16 cellular contexts compared by ENCODE assay signal in genomic region chr4:10075158-10075863, GRCh38. TPM values are rescaled to one million over a fixed set of nuclear protein-coding genes. Genes with fewer than 3 reads are reported as not detected.
A peak's percentile ranks its signal among the peaks of the same experiment; 100 is the strongest.
DNase-seq lines count a peak whose midpoint lies in the region; ATAC-seq, FAIRE-seq and TF ChIP-seq lines count a peak whose summit lies in the region.
"Had no signal": no experiment of that assay in that cellular context is flagged by ENCODE, and none has a peak within 500 bp of the region (broad histone marks: within the 10 kb centered on the region; RNA-seq: fewer than 3 reads in every experiment).

No MANE protein-coding gene starts in this region.

- peaks cover 67% of the 10 kb centered on the region for H3K36me3 Mint-ChIP-seq in activated CD4-positive, alpha-beta T cell treated with anti-CD3 and anti-CD28 coated beads for 36 hours (ENCODE audit: low read depth)
- H3K36me3 Mint-ChIP-seq in WTC11, result peaks cover 69% of the 10 kb centered on the region

- WGBS in sigmoid colon, 2 donors, result 85 to 91% methylated on average over 20 of the region's 20 CpGs

- CTCF ChIA-PET in activated CD4-positive, alpha-beta T cell treated with anti-CD3 and anti-CD28 coated beads for 36 hours (lab: Charles Lee), result no interaction called here
- CTCF ChIA-PET in WTC11 (lab: Charles Lee), result no interaction called here

- H3K9me3 Mint-ChIP-seq in activated CD4-positive, alpha-beta T cell treated with anti-CD3 and anti-CD28 coated beads for 36 hours (ENCODE audit: low read depth), result no peaks in the 10 kb centered on the region
- H3K9me3 Mint-ChIP-seq in WTC11, result no peaks in the 10 kb centered on the region
- H3K9me3 Mint-ChIP-seq: stimulated activated memory B cell treated with anti-CD40 and anti-IgM and Interleukin-4, amounts not matched to agents 10 μg/mL and 1 μg/mL and 100 μg/mL, for 72 hours had no signal

- H3K27ac ChIP-seq in kidney (ENCODE audit: low read depth in 2 of 2, low read length in 2 of 2) (no peak overlapping the region), sigmoid colon (peak overlapping the region in 3 of 4 donors; percentile 22 to 49 (median 42)), lower lobe of right lung (no peak overlapping the region)
- H3K27ac ChIP-seq: prostate gland, SK-N-MC had no signal

- H3K9ac ChIP-seq in kidney (ENCODE audit: low read length in 2 of 2), result no peak overlapping the region

- H3K27me3 ChIP-seq in sigmoid colon (no peaks in the 10 kb centered on the region), lower lobe of right lung (ENCODE audit: low read depth) (no peaks in the 10 kb centered on the region)

- no peak for TF ChIP-seq EP300 in sigmoid colon (IDR thresholded peaks at IDR 0.05)

- no peak overlapping the region for H3K4me3 Mint-ChIP-seq in activated CD4-positive, alpha-beta T cell treated with anti-CD3 and anti-CD28 coated beads for 36 hours
- no peak overlapping the region for H3K4me3 Mint-ChIP-seq in WTC11
- H3K4me3 Mint-ChIP-seq: stimulated activated memory B cell treated with anti-CD40 and anti-IgM and Interleukin-4, amounts not matched to agents 10 μg/mL and 1 μg/mL and 100 μg/mL, for 72 hours had no signal

- no peak for FAIRE-seq in kidney (lab: Jason Lieb, UNC)
- FAIRE-seq: GM18507 had no signal

- TF ChIP-seq CTCF in WTC11 (IDR thresholded peaks at IDR 0.05), result no peak
- no peak for TF ChIP-seq CTCF in kidney (IDR thresholded peaks at IDR 0.05; ENCODE audit: borderline replicate concordance, extremely low read depth, insufficient read depth)
- no peak for TF ChIP-seq CTCF in sigmoid colon (IDR thresholded peaks at IDR 0.05)
- no peak for TF ChIP-seq CTCF in lower lobe of right lung (IDR thresholded peaks at IDR 0.05)

- POLR2A ChIA-PET in activated CD4-positive, alpha-beta T cell treated with anti-CD3 and anti-CD28 coated beads for 36 hours (lab: Charles Lee), result no interaction called here
- POLR2A ChIA-PET in WTC11 (lab: Charles Lee), result no interaction called here

- peaks cover 54 to 66% of the 10 kb centered on the region in 2 donors for H3K36me3 ChIP-seq in kidney (ENCODE audit: control insufficient read depth in 1 of 2, insufficient read depth in 2 of 2, low read length in 2 of 2)
- peaks cover 49 to 77% (median 64%) of the 10 kb centered on the region in 4 donors for H3K36me3 ChIP-seq in sigmoid colon
- H3K36me3 ChIP-seq in lower lobe of right lung, result peaks cover 79% of the 10 kb centered on the region

- H3K4me1 ChIP-seq in kidney (ENCODE audit: control insufficient read depth in 1 of 2, insufficient read depth in 1 of 2, low read depth in 1 of 2, low read length in 2 of 2) (no peaks in the 10 kb centered on the region), sigmoid colon (peaks cover 0 to 20% (median 4%) of the 10 kb centered on the region in 4 donors), lower lobe of right lung (peaks cover 17% of the 10 kb centered on the region)
- H3K4me1 ChIP-seq: prostate gland had no signal

- no peaks in the 10 kb centered on the region for H3K27me3 Mint-ChIP-seq in activated CD4-positive, alpha-beta T cell treated with anti-CD3 and anti-CD28 coated beads for 36 hours
- H3K27me3 Mint-ChIP-seq in WTC11 (ENCODE audit: low read depth), result no peaks in the 10 kb centered on the region
- H3K27me3 Mint-ChIP-seq: stimulated activated memory B cell treated with anti-CD40 and anti-IgM and Interleukin-4, amounts not matched to agents 10 μg/mL and 1 μg/mL and 100 μg/mL, for 72 hours had no signal

- H3K27ac Mint-ChIP-seq in activated CD4-positive, alpha-beta T cell treated with anti-CD3 and anti-CD28 coated beads for 36 hours, result peak overlapping the region; percentile 35
- H3K27ac Mint-ChIP-seq in WTC11, result peak overlapping the region; percentile 27; the same call in 1 of the 2 replicates

- H3K4me1 Mint-ChIP-seq in activated CD4-positive, alpha-beta T cell treated with anti-CD3 and anti-CD28 coated beads for 36 hours, result peaks cover 7% of the 10 kb centered on the region
- H3K4me1 Mint-ChIP-seq in WTC11, result no peaks in the 10 kb centered on the region

- intact Hi-C loops in activated CD4-positive, alpha-beta T cell treated with anti-CD3 and anti-CD28 coated beads for 36 hours (cut with DNase I, micrococcal nuclease), result no loop called here
- intact Hi-C loops in kidney (cut with DNase I), result no loop called here
- intact Hi-C loops in sigmoid colon (cut with DNase I), result no loop called here
- intact Hi-C loops in lower lobe of right lung (cut with DNase I), result no loop called here

- H3K9me3 ChIP-seq in kidney (ENCODE audit: control insufficient read depth in 1 of 2, low read length in 2 of 2) (no peaks in the 10 kb centered on the region), sigmoid colon (no peaks in the 10 kb centered on the region), lower lobe of right lung (no peaks in the 10 kb centered on the region)
- H3K9me3 ChIP-seq: prostate gland had no signal

- no peak overlapping the region for H3K4me3 ChIP-seq in kidney (ENCODE audit: low read length in 2 of 2)
- H3K4me3 ChIP-seq in sigmoid colon, result no peak overlapping the region
- H3K4me3 ChIP-seq in lower lobe of right lung, result no peak overlapping the region
- H3K4me3 ChIP-seq: prostate gland, SK-N-MC had no signal

- in situ Hi-C loops in G401 (cut with HindIII; ENCODE audit: low sequenced_read_pairs), result no loop called here

- TF ChIP-seq POLR2A in sigmoid colon (IDR thresholded peaks at IDR 0.05), result no peak

- no peak for DNase-seq in activated CD4-positive, alpha-beta T cell treated with anti-CD3 and anti-CD28 coated beads for 36 hours
- no peak for DNase-seq in activated CD4-positive, alpha-beta T cell treated with anti-CD3 and anti-CD28 coated beads for 1 hour
- DNase-seq in WTC11 (ENCODE audit: low spot score) (peak; percentile 4), kidney (peak; percentile 41), sigmoid colon (peak; percentile 63), lower lobe of right lung (no peak), G401 (ENCODE audit: low spot score) (no peak)
- DNase-seq: activated CD4-positive, alpha-beta T cell treated with anti-CD3 and anti-CD28 coated beads, Interleukin-2, amount 50 U/mL, for 48 hours; DMS79 treated with DMSO at 0.1 percent for 48 hours; NCI-H1417 treated with DMSO at 0.1 percent for 48 hours; T-helper 9 cell had no signal

- ATAC-seq in activated CD4-positive, alpha-beta T cell treated with anti-CD3 and anti-CD28 coated beads for 36 hours, result no peak
- ATAC-seq in WTC11 (no peak), GM21717 (IDR thresholded peaks at IDR 0.05; ENCODE audit: unreplicated experiment) (no peak), lower lobe of right lung (no peak)
- ATAC-seq: stimulated activated memory B cell treated with anti-CD40 and anti-IgM and Interleukin-4, amounts not matched to agents 10 μg/mL and 1 μg/mL and 100 μg/mL, for 72 hours had no signal

TF ChIP-seq in WTC11, 78 proteins besides CTCF, POLR2A, EP300 and RAD21:
- TF ChIP-seq PREB (CRISPR knock-in tag; IDR thresholded peaks at IDR 0.05; ENCODE audit: borderline replicate concordance), result no peak
- TF ChIP-seq SOX15 (CRISPR knock-in tag; IDR thresholded peaks at IDR 0.05), result no peak
- no peak for TF ChIP-seq NFE2L1 (CRISPR knock-in tag; IDR thresholded peaks at IDR 0.05)
- no peak for TF ChIP-seq AR (CRISPR knock-in tag; IDR thresholded peaks at IDR 0.05)

RNA-seq across cellular contexts. Expression of gene WDR1, which starts 41.3 kb away (rescaled TPM):
- total RNA-seq in activated CD4-positive, alpha-beta T cell treated with anti-CD3 and anti-CD28 coated beads for 36 hours, result 100 to 1,000 TPM; 308 to 354 TPM
- total RNA-seq in WTC11 (2021) (288 to 306 TPM (median 288 TPM) in 3 replicates), kidney (313 TPM), sigmoid colon (100 to 1,000 TPM; 171 to 267 (median 238) TPM), lower lobe of right lung (233 TPM)
- polyA plus RNA-seq in kidney (ENCODE audit: insufficient read depth, low read depth, low replicate concordance) (176 TPM), sigmoid colon (100 to 1,000 TPM; 200 to 267 (median 247) TPM)
- 300 and 383 TPM in 2 replicates for total RNA-seq in G401 (2014; rRNA removed; shearing (Covaris generic))

RNA-seq across cellular contexts. Expression of gene SLC2A9, which starts 54.0 kb away (rescaled TPM):
- under 1 TPM; 0.39 to 0.76 TPM for total RNA-seq in activated CD4-positive, alpha-beta T cell treated with anti-CD3 and anti-CD28 coated beads for 36 hours
- total RNA-seq in WTC11 (2021) (0.64 TPM in 1 of 3 replicates, not detected in the others), kidney (47.6 TPM), sigmoid colon (1 to 10 TPM; 3.9 to 6.7 (median 5.8) TPM), lower lobe of right lung (25.2 TPM)
- polyA plus RNA-seq in kidney (ENCODE audit: insufficient read depth, low read depth, low replicate concordance) (41.5 TPM), sigmoid colon (1 to 10 TPM in 1 of 3 donors, under 1 TPM in 1, not detected in 1; 0.92 to 4.8 TPM)
- total RNA-seq in G401 (2014; rRNA removed; shearing (Covaris generic)), result not detected in 2 replicates

Comparison
In these comparisons a context has a peak if more than half of its experiments do, and no peak if none do; other contexts are left out.
1. DNase-seq: peak in WTC11 (single experiment), kidney (single experiment) and sigmoid colon (single experiment); none in activated CD4-positive, alpha-beta T cell treated with anti-CD3 and anti-CD28 coated beads for 36 hours (single experiment), activated CD4-positive, alpha-beta T cell treated with anti-CD3 and anti-CD28 coated beads for 1 hour (single experiment), lower lobe of right lung (single experiment) and G401 (single experiment).
2. H3K27ac ChIP-seq: peak in sigmoid colon (3 of 4); none in kidney (0 of 2) and lower lobe of right lung (single experiment).